Comparison of ENCODE assay signal across 19 cellular contexts in genomic region chr1:147807405-147807804, GRCh38. TPM values are rescaled to one million over a fixed set of nuclear protein-coding genes. Genes with fewer than 3 reads are reported as not detected.
DNase-seq lines count a peak whose midpoint lies in the region; ATAC-seq, FAIRE-seq and TF ChIP-seq lines count a peak whose summit lies in the region.
"Had no signal": no experiment of that assay in that cellular context is flagged by ENCODE, and none has a peak within 500 bp of the region (broad histone marks: within the 10 kb centered on the region; RNA-seq: fewer than 3 reads in every experiment).

No MANE protein-coding gene starts in this region.

- no peaks in the 10 kb centered on the region for H3K36me3 Mint-ChIP-seq in MCF 10A (ENCODE audit: insufficient read depth, unreplicated experiment)

- 68% methylated on average over 3 of the region's 4 CpGs for WGBS in mammary epithelial cell (ENCODE audit: low coverage, missing lambda C conversion rate)
- 81% methylated on average over 4 of the region's 4 CpGs; no CpG with 5 or more reads in 1 of the 2 experiments for WGBS in H1 (ENCODE audit: extremely low coverage in 1 of 2, insufficient coverage in 1 of 2, insufficient read length in 1 of 2, insufficient replicate concordance in 2 of 2, low coverage in 1 of 2, low lambda C conversion rate in 2 of 2, missing lambda C conversion rate in 1 of 2), 2 experiments
- no CpG with 5 or more reads among the region's 4 CpGs for WGBS in mesendoderm (ENCODE audit: extremely low coverage, insufficient coverage, low lambda C conversion rate)

- H3K18ac ChIP-seq in H1 (ENCODE audit: extremely low read depth, low read length) = no peak overlapping the region
- no peak overlapping the region for H3K18ac ChIP-seq in mesendoderm (ENCODE audit: low read length)

- TF ChIP-seq RAD21 in H1 (IDR thresholded peaks at IDR 0.05 in 1 of 2, conservative IDR thresholded peaks at IDR 0.05 in 1 of 2; ENCODE audit: low read depth in 2 of 2, low read length in 2 of 2) = no peak

- no peak overlapping the region for H2AFZ ChIP-seq in mammary epithelial cell (ENCODE audit: low read depth, low read length)
- H2AFZ ChIP-seq in H1 (ENCODE audit: low read length) = peak overlapping the region; percentile 55; the same call in 1 of the 2 replicates

- no peak overlapping the region for H3K27ac Mint-ChIP-seq in MCF 10A (ENCODE audit: low read depth, unreplicated experiment)
- H3K27ac Mint-ChIP-seq: CD4-positive, alpha-beta T cell had no signal

- no peak overlapping the region for H3K14ac ChIP-seq in H1 (ENCODE audit: insufficient read length)

- H3K4ac ChIP-seq in H1 (replicated peaks; ENCODE audit: insufficient read length, low read depth, low read length) (no peak overlapping the region), mesendoderm (ENCODE audit: low read depth, low read length) (no peak overlapping the region)

- no peaks in the 10 kb centered on the region for H3K9me3 Mint-ChIP-seq in MCF 10A (ENCODE audit: unreplicated experiment)
- H3K9me3 Mint-ChIP-seq: CD4-positive, alpha-beta T cell had no signal

- H2BK5ac ChIP-seq in H1 (ENCODE audit: low read depth, low read length) = no peak overlapping the region
- H2BK5ac ChIP-seq in mesendoderm (ENCODE audit: low read length) = no peak overlapping the region

- H4K20me1 ChIP-seq in mammary epithelial cell (ENCODE audit: insufficient read depth, low read length) = no peaks in the 10 kb centered on the region
- no peaks in the 10 kb centered on the region for H4K20me1 ChIP-seq in H1 (replicated peaks in 1 of 2; ENCODE audit: control insufficient read depth in 1 of 2, insufficient read depth in 2 of 2, low read length in 2 of 2)

- TF ChIP-seq CTCF in MCF 10A (IDR thresholded peaks at IDR 0.05; ENCODE audit: unreplicated experiment) = no peak
- TF ChIP-seq CTCF in mammary epithelial cell (conservative IDR thresholded peaks at IDR 0.05 in 1 of 2, IDR thresholded peaks at IDR 0.05 in 1 of 2; ENCODE audit: extremely low read depth in 1 of 2, insufficient read depth in 1 of 2, low read depth in 1 of 2, low read length in 2 of 2) = no peak
- TF ChIP-seq CTCF in H1 (IDR thresholded peaks at IDR 0.05; ENCODE audit: control extremely low read depth in 1 of 3, insufficient read depth in 1 of 3, low read depth in 1 of 3, low read length in 3 of 3) = no peak
- TF ChIP-seq CTCF in coronary artery (IDR thresholded peaks at IDR 0.05) = no peak

- TF ChIP-seq POLR2A in H1 (IDR thresholded peaks at IDR 0.05; ENCODE audit: control extremely low read depth in 1 of 2, low read depth in 2 of 2, low read length in 2 of 2) = no peak

- H2BK20ac ChIP-seq in H1 (ENCODE audit: low read length) = 0 out of 2 replicates have a peak overlapping the region, but pooled peaks have one; percentile 16

- H3K79me2 ChIP-seq in mammary epithelial cell (ENCODE audit: insufficient read depth, low read length) (no peaks in the 10 kb centered on the region), H1 (ENCODE audit: control insufficient read depth in 1 of 2, insufficient read depth in 2 of 2, low read length in 2 of 2) (no peaks in the 10 kb centered on the region), mesendoderm (ENCODE audit: control insufficient read depth, insufficient read depth, low read length) (no peaks in the 10 kb centered on the region)

- H3K9me3 ChIP-seq in mammary epithelial cell (replicated peaks; ENCODE audit: insufficient read depth, low read length) (no peaks in the 10 kb centered on the region), H1 (ENCODE audit: insufficient read depth in 2 of 2, low read depth in 1 of 2, low read length in 1 of 2) (no peaks in the 10 kb centered on the region)
- H3K9me3 ChIP-seq: A549, HAP-1 had no signal

- no peaks in the 10 kb centered on the region for H3K36me3 ChIP-seq in mammary epithelial cell (ENCODE audit: insufficient read depth, low read length)
- no peaks in the 10 kb centered on the region for H3K36me3 ChIP-seq in H1 (ENCODE audit: control insufficient read depth in 2 of 4, insufficient read depth in 4 of 4, low read length in 3 of 4)
- no peaks in the 10 kb centered on the region for H3K36me3 ChIP-seq in mesendoderm (ENCODE audit: control insufficient read depth, insufficient read depth, low read length)
- H3K36me3 ChIP-seq: HAP-1 had no signal

- H4K5ac ChIP-seq in H1 (ENCODE audit: insufficient read length, low read depth, low read length) (no peak overlapping the region), mesendoderm (ENCODE audit: low read length) (no peak overlapping the region)

- BruUV-seq in MCF 10A (replicated peaks; lab: Mats Ljungman, UMichigan) = no TSS peak
- BruUV-seq in mammary epithelial cell (replicated peaks; lab: Mats Ljungman, UMichigan) = no TSS peak

- H3K27ac ChIP-seq in mammary epithelial cell (ENCODE audit: insufficient read depth, low read depth, low read length) (no peak overlapping the region), H1 (ENCODE audit: low read depth, low read length) (no peak overlapping the region), mesendoderm (ENCODE audit: low read depth, low read length) (no peak overlapping the region), coronary artery (no peak overlapping the region)
- H3K27ac ChIP-seq: 22Rv1, A549, C4-2B had no signal

- no peak overlapping the region for H2BK12ac ChIP-seq in H1 (ENCODE audit: low read depth, low read length)

- H3K4me3 ChIP-seq in mammary epithelial cell (replicated peaks in 1 of 3; ENCODE audit: insufficient read depth in 1 of 3, low read depth in 2 of 3, low read length in 3 of 3) (no peak overlapping the region), H1 (ENCODE audit: extremely low read depth in 1 of 4, insufficient read depth in 2 of 4, low read depth in 3 of 4, low read length in 4 of 4) (no peak overlapping the region), mesendoderm (ENCODE audit: low read length) (no peak overlapping the region), coronary artery (no peak overlapping the region)
- H3K4me3 ChIP-seq: A549, GM12878, HAP-1 had no signal

- no peak overlapping the region for H3K56ac ChIP-seq in H1 (replicated peaks; ENCODE audit: insufficient read length, low read depth, low read length)
- H3K56ac ChIP-seq in mesendoderm (ENCODE audit: low read length) = no peak overlapping the region

- DNase-seq in MCF 10A (ENCODE audit: unreplicated experiment) = peak; percentile 35
- no peak for DNase-seq in mammary epithelial cell
- no peak for DNase-seq in H1 (ENCODE audit: low read depth in 1 of 2, low spot score in 2 of 2)
- DNase-seq in mesendoderm = peak; percentile 65
- no peak for DNase-seq in coronary artery (ENCODE audit: low spot score)
- no peak for DNase-seq in left cardiac atrium
- no peak for DNase-seq in SW480 (ENCODE audit: low spot score)
- DNase-seq: AML-193; Calu3; CD4-positive, alpha-beta T cell; DMS79 treated with DMSO at 0.1 percent for 48 hours; GOT3 had no signal

- no peak for TF ChIP-seq EP300 in H1 (IDR thresholded peaks at IDR 0.05; ENCODE audit: borderline replicate concordance in 1 of 2, low read depth in 2 of 2, low read length in 2 of 2)

- CTCF ChIA-PET in MCF 10A (lab: Yijun Ruan, JAX) = interaction anchor here (0.6 to 1.2 kb wide), 5 partner anchors 15 to 91 kb away, joined by 3 to 5 read pairs (median 3); no protein-coding TSS in a partner anchor
- CTCF ChIA-PET in mammary epithelial cell (lab: Charles Lee; ENCODE audit: low non-redundant PET) = no interaction called here
- CTCF ChIA-PET in H1 (lab: Charles Lee; ENCODE audit: partially characterized antibody) = interaction anchor here (0.7 to 0.8 kb wide), 2 partner anchors 59 to 85 kb away, joined by 4 read pairs; no protein-coding TSS in a partner anchor

- ATAC-seq in left cardiac atrium = no peak
- ATAC-seq: A549, GM12878 had no signal

- H3K27me3 Mint-ChIP-seq in MCF 10A (ENCODE audit: insufficient read depth, unreplicated experiment) = no peaks in the 10 kb centered on the region
- H3K27me3 Mint-ChIP-seq: CD4-positive, alpha-beta T cell had no signal

- no peak for FAIRE-seq in H1 (lab: Jason Lieb, UNC)
- FAIRE-seq: A549, GM12878, GM19239 had no signal

- H3K9ac ChIP-seq in mammary epithelial cell (ENCODE audit: insufficient read depth, low read length) (no peak overlapping the region), H1 (replicated peaks in 1 of 4; ENCODE audit: extremely low read depth in 1 of 4, low read depth in 3 of 4, low read length in 3 of 4) (no peak overlapping the region), mesendoderm (ENCODE audit: low read length) (no peak overlapping the region)

- H3K79me1 ChIP-seq in H1 (ENCODE audit: low read depth, low read length) = no peaks in the 10 kb centered on the region
- H3K79me1 ChIP-seq in mesendoderm (ENCODE audit: low read length) = no peaks in the 10 kb centered on the region

- no peaks in the 10 kb centered on the region for H3K23me2 ChIP-seq in H1 (ENCODE audit: low read depth, low read length)

- H3K4me1 Mint-ChIP-seq in MCF 10A (ENCODE audit: insufficient read depth, unreplicated experiment) = peaks cover 10% of the 10 kb centered on the region

- POLR2A ChIA-PET in MCF 10A (lab: Yijun Ruan, JAX) = interaction anchor here (0.6 to 1.3 kb wide), 2 partner anchors 86 to 162 kb away, joined by 3 to 4 read pairs; no protein-coding TSS in a partner anchor
- POLR2A ChIA-PET in H1 (lab: Charles Lee; ENCODE audit: partially characterized antibody) = no interaction called here

- H2BK120ac ChIP-seq in H1 (replicated peaks; ENCODE audit: low read depth, low read length) = no peak overlapping the region
- no peak overlapping the region for H2BK120ac ChIP-seq in mesendoderm (ENCODE audit: low read depth, low read length)

- H2AK5ac ChIP-seq in H1 (ENCODE audit: low read depth, low read length) = no peak overlapping the region
- no peak overlapping the region for H2AK5ac ChIP-seq in mesendoderm (ENCODE audit: low read length)

- in situ Hi-C loops in mammary epithelial cell (cut with MboI; ENCODE audit: low sequenced_read_pairs in 2 of 2) = no loop called here

- no peak overlapping the region for H4K91ac ChIP-seq in H1 (replicated peaks; ENCODE audit: insufficient read length, low read length)

- H2BK15ac ChIP-seq in H1 (ENCODE audit: low read length) = no peak overlapping the region
- H2BK15ac ChIP-seq in mesendoderm (replicated peaks; ENCODE audit: low read depth) = no peak overlapping the region

- H3K27me3 ChIP-seq in mammary epithelial cell (ENCODE audit: insufficient read depth, low read length) (no peaks in the 10 kb centered on the region), H1 (replicated peaks in 1 of 4; ENCODE audit: control insufficient read depth in 3 of 4, extremely low read depth in 1 of 4, insufficient read depth in 3 of 4, low read length in 3 of 4) (no peaks in the 10 kb centered on the region), mesendoderm (ENCODE audit: insufficient read depth, low read length, poor library complexity) (no peaks in the 10 kb centered on the region)

- H3K4me1 ChIP-seq in mammary epithelial cell (ENCODE audit: insufficient read depth, low read length) (no peaks in the 10 kb centered on the region), H1 (replicated peaks in 1 of 4; ENCODE audit: control insufficient read depth in 3 of 4, insufficient read depth in 4 of 4, low read length in 3 of 4) (peaks cover 0 to 3% (median under 1%) of the 10 kb centered on the region in 4 experiments; a peak in 1 of 7 replicates), mesendoderm (ENCODE audit: control insufficient read depth, low read depth, low read length) (peaks cover 3% of the 10 kb centered on the region)
- H3K4me1 ChIP-seq: A549, HAP-1 had no signal

- dilution Hi-C loops in mammary epithelial cell (cut with HindIII; ENCODE audit: low sequenced_read_pairs) = no loop called here

- no peak overlapping the region for H3K4me3 Mint-ChIP-seq in MCF 10A (ENCODE audit: unreplicated experiment)
- H3K4me3 Mint-ChIP-seq: CD4-positive, alpha-beta T cell had no signal

- H3K4me2 ChIP-seq in mammary epithelial cell (ENCODE audit: insufficient read depth, low read depth, low read length) = no peak overlapping the region
- H3K4me2 ChIP-seq in H1 (ENCODE audit: insufficient read depth in 1 of 2, low read depth in 2 of 2, low read length in 2 of 2) = no peak overlapping the region
- H3K4me2 ChIP-seq in mesendoderm (ENCODE audit: low read length) = no peak overlapping the region
- H3K4me2 ChIP-seq: A549 had no signal

- intact Hi-C loops in MCF 10A (cut with micrococcal nuclease) (no loop called here), mammary epithelial cell (cut with micrococcal nuclease) (no loop called here), left cardiac atrium (cut with DNase I) (no loop called here)

- no peak overlapping the region for H3K23ac ChIP-seq in H1 (ENCODE audit: insufficient read length)
- H3K23ac ChIP-seq in mesendoderm (ENCODE audit: low read length) = no peak overlapping the region

- H4K8ac ChIP-seq in H1 (ENCODE audit: extremely low read depth, insufficient read depth, low read length) (no peak overlapping the region), mesendoderm (ENCODE audit: low read depth, low read length) (no peak overlapping the region)

RNA-seq across cellular contexts. Expression of gene GJA5, which starts 47.0 kb away (rescaled TPM):
- 0.28 TPM in 1 of 2 replicates, not detected in the other for total RNA-seq in MCF 10A (2022)
- 100 to 1,000 TPM in 1 of 2 donors, 10 to 100 TPM in 1; 17.0 to 255 TPM for total RNA-seq in mammary epithelial cell
- polyA plus RNA-seq in mammary epithelial cell = 27.4 TPM
- polyA minus RNA-seq in mammary epithelial cell = 17.0 TPM
- 2.7 and 2.8 TPM in 2 replicates for total RNA-seq in H1 (2021; fragmentation: NEBNext Ultra II Directional; extraction: Animal tissue kit (Norgen Biotek cat#: 25700))
- 1.2 and 2.0 TPM in 2 replicates for polyA plus RNA-seq in H1 (2011; rRNA removed)
- polyA plus RNA-seq in H1 (2011; cell fraction: cytosol; rRNA removed) = 1.1 TPM
- 1.4 TPM for polyA plus RNA-seq in H1 (2011; cell fraction: nucleus; rRNA removed)
- polyA plus RNA-seq in H1 (2012, experiment 1 of 2) = 1.3 to 2.6 TPM (median 1.5 TPM) in 4 replicates
- 1.4 TPM for polyA plus RNA-seq in H1 (2012, experiment 2 of 2)
- 5.8 TPM for polyA plus RNA-seq in H1 (2013, experiment 1 of 2)
- polyA plus RNA-seq in H1 (2013, experiment 2 of 2) = 5.9 TPM
- polyA minus RNA-seq in H1 (2011; rRNA and poly(A)+ RNA removed) = 1.6 and 2.6 TPM in 2 replicates
- 1.3 TPM for polyA minus RNA-seq in H1 (2011; cell fraction: cytosol; rRNA and poly(A)+ RNA removed)
- polyA minus RNA-seq in H1 (2011; cell fraction: nucleus; rRNA and poly(A)+ RNA removed) = 0.50 TPM
- polyA plus RNA-seq in mesendoderm (2013, experiment 1 of 2) = 2.2 TPM
- 2.2 TPM for polyA plus RNA-seq in mesendoderm (2013, experiment 2 of 2)
- 10 to 100 TPM; 39.4 to 54.6 TPM for total RNA-seq in left cardiac atrium
- total RNA-seq: Calu3; CD4-positive, alpha-beta T cell; G401; GM12878 had no signal
- polyA plus RNA-seq: A549, GM12878 had no signal

Comparison
In these comparisons a context has a peak if more than half of its experiments do, and no peak if none do; other contexts are left out.
1. DNase-seq: peak in MCF 10A (single experiment) and mesendoderm (single experiment); none in mammary epithelial cell (single experiment), H1 (0 of 2), coronary artery (single experiment), left cardiac atrium (single experiment) and SW480 (single experiment).